Comparison of ENCODE assay signal across 16 cellular contexts in the genomic region with DNA sequence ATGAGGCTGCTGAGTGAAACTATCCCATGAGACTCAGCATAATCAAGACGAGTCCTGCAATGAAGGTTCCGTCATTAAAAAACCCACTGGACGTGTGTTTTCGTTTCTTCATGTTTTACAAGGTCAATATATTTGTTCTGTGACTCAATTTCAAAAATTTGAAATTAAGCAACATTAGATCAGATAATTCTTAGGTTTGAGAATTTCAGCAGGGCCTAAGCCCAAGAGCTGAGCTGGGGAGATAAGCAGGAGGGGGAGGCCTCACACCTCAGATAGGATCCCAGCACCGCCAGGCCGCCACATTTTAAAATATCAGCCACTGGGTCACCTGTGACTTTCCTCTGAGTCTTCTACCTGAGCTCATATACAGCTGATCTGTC. TPM values are rescaled to one million over a fixed set of nuclear protein-coding genes. Genes with fewer than 3 reads are reported as not detected.
DNase-seq lines count a peak whose midpoint lies in the region; TF ChIP-seq lines count a peak whose summit lies in the region.
"Had no signal": no experiment of that assay in that cellular context is flagged by ENCODE, and none has a peak within 500 bp of the region (broad histone marks: within the 10 kb centered on the region; RNA-seq: fewer than 3 reads in every experiment).

No MANE protein-coding gene starts in this region.

- H3K27ac ChIP-seq in RWPE1 (peak overlapping the region; percentile 10; the same call in 1 of the 2 replicates), mesenchymal stem cell (ENCODE audit: low read length, poor library complexity, severe bottlenecking) (peak overlapping the region; percentile 69), thymus (ENCODE audit: low read depth) (peak overlapping the region; percentile 20)

- H3K23ac ChIP-seq in mesenchymal stem cell (ENCODE audit: low read length in 2 of 2) = no peak overlapping the region

- H3K4me2 ChIP-seq in mesenchymal stem cell (ENCODE audit: low read length, poor library complexity, severe bottlenecking) = no peak overlapping the region

- no peak overlapping the region for H3K9ac ChIP-seq in mesenchymal stem cell (ENCODE audit: low read length)

- no peak overlapping the region for H2BK15ac ChIP-seq in mesenchymal stem cell (ENCODE audit: low read depth, poor library complexity, severe bottlenecking)

- H4K8ac ChIP-seq in mesenchymal stem cell (ENCODE audit: low read length) = no peak overlapping the region

- H2AFZ ChIP-seq in mesenchymal stem cell (ENCODE audit: low read depth, low read length) = no peak overlapping the region

- peaks cover 17% of the 10 kb centered on the region for H3K4me1 ChIP-seq in mesenchymal stem cell (ENCODE audit: control insufficient read depth, insufficient read depth, low read depth, low read length)
- peaks cover 3% of the 10 kb centered on the region for H3K4me1 ChIP-seq in thymus (ENCODE audit: control insufficient read depth, insufficient read depth, low read length)

- H3K36me3 ChIP-seq in mesenchymal stem cell (ENCODE audit: control insufficient read depth in 1 of 2, insufficient read depth in 2 of 2, low read depth in 1 of 2, low read length in 2 of 2) = peaks cover 28 to 44% of the 10 kb centered on the region in 2 experiments
- peaks cover 12% of the 10 kb centered on the region for H3K36me3 ChIP-seq in thymus (ENCODE audit: control insufficient read depth, insufficient read depth)

- no peak overlapping the region for H2BK12ac ChIP-seq in mesenchymal stem cell (ENCODE audit: low read length in 2 of 2)

- no peak overlapping the region for H3K18ac ChIP-seq in mesenchymal stem cell (ENCODE audit: low read depth in 1 of 2, low read length in 2 of 2)

- H3K4me3 ChIP-seq in choroid plexus epithelial cell (ENCODE audit: low read depth, low read length) = no peak overlapping the region
- no peak overlapping the region for H3K4me3 ChIP-seq in mesenchymal stem cell (ENCODE audit: insufficient read depth in 1 of 2, low read depth in 1 of 2, low read length in 2 of 2)
- no peak overlapping the region for H3K4me3 ChIP-seq in thymus (ENCODE audit: low read length)
- H3K4me3 ChIP-seq: left lung, stomach, tibial nerve had no signal

- no peak overlapping the region for H4K91ac ChIP-seq in mesenchymal stem cell (ENCODE audit: low read length)

- no peaks in the 10 kb centered on the region for H3K9me3 ChIP-seq in mesenchymal stem cell (ENCODE audit: control insufficient read depth, low read length)
- H3K9me3 ChIP-seq in thymus (ENCODE audit: control insufficient read depth) = no peaks in the 10 kb centered on the region
- H3K9me3 ChIP-seq: left lung, stomach, tibial nerve had no signal

- no peak overlapping the region for H3K4ac ChIP-seq in mesenchymal stem cell (ENCODE audit: low read depth in 1 of 2, low read length in 2 of 2)

- H2BK5ac ChIP-seq in mesenchymal stem cell (ENCODE audit: low read depth, low read length, poor library complexity, severe bottlenecking) = no peak overlapping the region

- no peaks in the 10 kb centered on the region for H3K27me3 ChIP-seq in mesenchymal stem cell (ENCODE audit: control insufficient read depth in 1 of 2, insufficient read depth in 1 of 2, low read length in 2 of 2)
- H3K27me3 ChIP-seq in thymus (ENCODE audit: control insufficient read depth, insufficient read depth) = no peaks in the 10 kb centered on the region
- H3K27me3 ChIP-seq: left lung, stomach, tibial nerve had no signal

- no peak for DNase-seq in RWPE1 (ENCODE audit: low spot score)
- DNase-seq in choroid plexus epithelial cell (ENCODE audit: low read depth) = peak; percentile 17
- no peak for DNase-seq in mesenchymal stem cell
- no peak for DNase-seq in SW 1271 (lab: John Stamatoyannopoulos, UW)
- DNase-seq in SW480 (ENCODE audit: low spot score) = no peak
- DNase-seq in GM10248 (ENCODE audit: extremely low spot score) = no peak
- DNase-seq in iPS-NIHi7 (ENCODE audit: extremely low spot score) = no peak
- DNase-seq: KG1; NCI-H1436 treated with DMSO at 0.1 percent for 48 hours; NCI-H510A; NK-92 treated with Interleukin-12 subunit alpha and Interleukin-12 subunit beta, amount 100 ng/mL, for 24 hours; SIG-M5; stomach had no signal

- H3K14ac ChIP-seq in mesenchymal stem cell (ENCODE audit: low read length in 2 of 2) = no peak overlapping the region

- H3K79me1 ChIP-seq in mesenchymal stem cell (replicated peaks; ENCODE audit: low read length, poor library complexity, severe bottlenecking) = peaks cover 33% of the 10 kb centered on the region

- no peak overlapping the region for H2BK120ac ChIP-seq in mesenchymal stem cell (ENCODE audit: low read depth, low read length)

- no peak for TF ChIP-seq CTCF in RWPE1 (conservative IDR thresholded peaks at IDR 0.05; ENCODE audit: low read depth)
- TF ChIP-seq CTCF in choroid plexus epithelial cell (conservative IDR thresholded peaks at IDR 0.05; ENCODE audit: low read depth, low read length) = no peak
- no peak for TF ChIP-seq CTCF in GM10248 (IDR thresholded peaks at IDR 0.05; ENCODE audit: control extremely low read depth, extremely low read depth, low read depth, missing control alignments)

- POLR2A ChIA-PET in RWPE1 (lab: Yijun Ruan, JAX; ENCODE audit: low non-redundant PET) (no interaction called here), GM10248 (lab: Yijun Ruan, JAX) (no interaction called here)

- H2AK5ac ChIP-seq in mesenchymal stem cell (ENCODE audit: low read length, severe bottlenecking) = peak overlapping the region; percentile 15

- 97% methylated on average over 4 of the region's 6 CpGs for WGBS in mesenchymal stem cell
- 97% methylated on average over 6 of the region's 6 CpGs for WGBS in thymus

- CTCF ChIA-PET in RWPE1 (lab: Yijun Ruan, JAX) = interaction anchor here (0.6 to 0.7 kb wide), 2 partner anchors 24 to 481 kb away, joined by 3 to 6 read pairs; no protein-coding TSS in a partner anchor
- CTCF ChIA-PET in GM10248 (lab: Yijun Ruan, JAX) = interaction anchor here (1.4 to 6.4 kb wide), 6 partner anchors 8 to 306 kb away, joined by 3 to 36 read pairs (median 6); no protein-coding TSS in a partner anchor

RNA-seq across cellular contexts. Expression of a gene that starts 13.3 kb away (rescaled TPM):
- polyA plus RNA-seq in mesenchymal stem cell (2013, experiment 1 of 2) = 45.7 TPM
- polyA plus RNA-seq in mesenchymal stem cell (2013, experiment 2 of 2) = 44.7 TPM
- polyA plus RNA-seq in thymus = 18.3 TPM

RNA-seq across cellular contexts. Expression of a gene that starts 46.1 kb away (rescaled TPM):
- polyA plus RNA-seq in mesenchymal stem cell (2013, experiment 1 of 2) = 308 TPM
- 307 TPM for polyA plus RNA-seq in mesenchymal stem cell (2013, experiment 2 of 2)
- polyA plus RNA-seq in thymus = 295 TPM

Comparison
In these comparisons a context has a peak if more than half of its experiments do, and no peak if none do; other contexts are left out.
1. H3K27ac ChIP-seq: peak in every context shown above with its lines; median percentile 69 in mesenchymal stem cell; 20 in thymus; 10 in RWPE1.